Comparison of ENCODE assay signal across 17 cellular contexts in genomic region chr5:17813214-17813613, GRCh38.
"Had no signal": no experiment of that assay in that cellular context is flagged by ENCODE, and none has a peak within 500 bp of the region (broad histone marks: within the 10 kb centered on the region; RNA-seq: fewer than 3 reads in every experiment).

No MANE protein-coding gene starts in this region.

- DNase-seq: effector memory CD4-positive, alpha-beta T cell; esophagus squamous epithelium; foreskin fibroblast; immature natural killer cell; left colon; left ventricle myocardium superior; mucosa of descending colon; naive thymus-derived CD8-positive, alpha-beta T cell; posterior cingulate gyrus; spleen; stimulated activated CD4-positive, alpha-beta T cell treated with anti-CD3 and anti-CD28 coated beads, Interleukin-15, amount 100 ng/mL, for 24 hours; stimulated activated CD4-positive, alpha-beta T cell treated with anti-CD3 and anti-CD28 coated beads, Interleukin-1b, Interleukin-23, amount 100 ng/mL, for 48 hours; stimulated activated CD4-positive, alpha-beta T cell treated with anti-CD3 and anti-CD28 coated beads, Interleukin-4, amount 100 ng/mL, for 24 hours; tibial artery; upper lobe of right lung had no signal

- H3K27ac ChIP-seq: esophagus squamous epithelium, spleen, tibial artery, upper lobe of right lung had no signal

- H3K4me3 ChIP-seq: esophagus squamous epithelium, mucosa of descending colon, spleen, tibial artery, upper lobe of right lung had no signal

- H3K36me3 ChIP-seq: esophagus squamous epithelium, spleen, tibial artery, upper lobe of right lung had no signal

- ATAC-seq: left colon; left ventricle myocardium superior; mucosa of descending colon; naive thymus-derived CD8-positive, alpha-beta T cell; sciatic nerve; stimulated activated memory B cell treated with anti-CD40 and anti-IgM and Interleukin-4, amounts not matched to agents 10 μg/mL and 1 μg/mL and 100 μg/mL, for 72 hours; upper lobe of right lung had no signal

- H3K27me3 ChIP-seq: esophagus squamous epithelium, spleen, tibial artery, upper lobe of right lung had no signal

- H3K4me1 ChIP-seq: esophagus squamous epithelium, spleen, tibial artery, upper lobe of right lung had no signal

- H3K9me3 ChIP-seq: esophagus squamous epithelium, mucosa of descending colon, spleen, tibial artery, upper lobe of right lung had no signal
